ENCODE assay signal across 11 cellular contexts in the genomic region with DNA sequence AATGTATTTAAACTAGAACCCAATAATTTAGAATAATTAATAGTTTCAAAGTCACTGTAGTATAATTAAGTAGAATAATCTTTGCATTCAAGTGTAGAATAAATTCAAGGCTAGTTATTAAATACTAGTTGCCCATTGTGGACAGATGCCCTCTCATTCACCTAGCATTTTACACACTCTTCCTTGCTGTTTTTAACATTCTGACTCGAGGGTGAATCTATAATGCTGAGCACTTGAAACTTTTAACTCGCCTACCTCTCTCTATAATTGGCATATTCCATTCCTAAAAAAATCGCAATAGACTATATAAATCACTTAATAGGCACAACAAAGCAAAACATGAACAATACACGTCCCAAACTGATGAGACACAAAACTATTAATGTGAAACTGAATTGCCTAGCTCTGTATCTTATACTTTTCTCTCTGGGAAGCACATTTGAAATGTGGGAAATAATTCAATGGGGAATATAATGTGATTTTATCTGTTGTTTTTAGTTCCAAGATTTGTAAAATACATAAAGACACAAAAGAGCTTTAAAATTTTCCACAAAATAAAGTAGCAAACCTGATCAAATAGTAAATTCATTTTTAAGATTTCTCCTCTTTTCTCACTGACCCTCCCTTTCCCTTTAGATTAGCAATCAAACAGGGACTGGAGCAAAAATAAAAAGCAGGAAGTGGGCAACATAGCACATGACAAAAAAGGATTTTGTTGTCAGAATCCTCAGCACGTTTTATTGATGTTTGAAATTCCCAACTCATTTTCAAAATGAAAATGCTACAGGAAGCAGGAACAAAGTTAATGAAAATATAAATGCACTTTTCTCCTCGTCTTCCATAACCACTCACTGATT.
A peak's percentile ranks its signal among the peaks of the same experiment; 100 is the strongest.
DNase-seq lines count a peak whose midpoint lies in the region; ATAC-seq, FAIRE-seq and TF ChIP-seq lines count a peak whose summit lies in the region.
"Had no signal": no experiment of that assay in that cellular context is flagged by ENCODE, and none has a peak within 500 bp of the region (broad histone marks: within the 10 kb centered on the region; RNA-seq: fewer than 3 reads in every experiment).

No MANE protein-coding gene starts in this region.

- H3K4me1 Mint-ChIP-seq in activated naive CD8-positive, alpha-beta T cell treated with anti-CD3 and anti-CD28 coated beads, Interleukin-2, amount 10 ng/mL, durations not matched to agents 7 days and 5 days: peaks cover 2% of the 10 kb centered on the region
- H3K4me1 Mint-ChIP-seq in activated naive CD8-positive, alpha-beta T cell treated with anti-CD3 and anti-CD28 coated beads for 36 hours: no peaks in the 10 kb centered on the region

- in situ Hi-C loops in transverse colon (cut with MboI; ENCODE audit: low pct_ligation_motif_present in 1 of 4, low pct_unique_long_range_greater_than_20kb in 1 of 4, low sequenced_read_pairs in 3 of 4): no loop called here

- H3K27me3 Mint-ChIP-seq in activated naive CD8-positive, alpha-beta T cell treated with anti-CD3 and anti-CD28 coated beads, Interleukin-2, amount 10 ng/mL, durations not matched to agents 7 days and 5 days: peaks cover 6% of the 10 kb centered on the region
- H3K27me3 Mint-ChIP-seq in activated naive CD8-positive, alpha-beta T cell treated with anti-CD3 and anti-CD28 coated beads for 36 hours: peaks cover 25% of the 10 kb centered on the region

- H3K27me3 ChIP-seq in RWPE2 (ENCODE audit: insufficient read depth, poor library complexity, severe bottlenecking) (no peaks in the 10 kb centered on the region), transverse colon (no peaks in the 10 kb centered on the region)
- H3K27me3 ChIP-seq: adrenal gland had no signal

- H3K4me3 Mint-ChIP-seq in activated naive CD8-positive, alpha-beta T cell treated with anti-CD3 and anti-CD28 coated beads, Interleukin-2, amount 10 ng/mL, durations not matched to agents 7 days and 5 days: peak overlapping the region; percentile 48
- no peak overlapping the region for H3K4me3 Mint-ChIP-seq in activated naive CD8-positive, alpha-beta T cell treated with anti-CD3 and anti-CD28 coated beads for 36 hours

- H3K36me3 ChIP-seq in RWPE2 (ENCODE audit: low read depth): no peaks in the 10 kb centered on the region
- H3K36me3 ChIP-seq in kidney (ENCODE audit: control insufficient read depth in 1 of 2, insufficient read depth in 2 of 2, low read length in 2 of 2): no peaks in the 10 kb centered on the region
- no peaks in the 10 kb centered on the region for H3K36me3 ChIP-seq in transverse colon
- H3K36me3 ChIP-seq: adrenal gland had no signal

- no peak for DNase-seq in activated naive CD8-positive, alpha-beta T cell treated with anti-CD3 and anti-CD28 coated beads, Interleukin-2, amount 10 ng/mL, durations not matched to agents 7 days and 5 days
- DNase-seq in activated naive CD8-positive, alpha-beta T cell treated with anti-CD3 and anti-CD28 coated beads for 36 hours: no peak
- no peak for DNase-seq in RWPE2 (ENCODE audit: low spot score)
- no peak for DNase-seq in kidney
- no peak for DNase-seq in transverse colon
- no peak for DNase-seq in midbrain (lab: John Stamatoyannopoulos, UW)
- DNase-seq in stimulated activated CD4-positive, alpha-beta T cell treated with anti-CD3 and anti-CD28 coated beads, Interleukin-15, amount 100 ng/mL, for 24 hours: no peak
- no peak for DNase-seq in activated naive CD4-positive, alpha-beta T cell (lab: John Stamatoyannopoulos, UW)
- DNase-seq: adrenal gland had no signal

- peaks cover 24% of the 10 kb centered on the region for H3K4me1 ChIP-seq in RWPE2 (ENCODE audit: insufficient read depth, poor library complexity, severe bottlenecking)
- H3K4me1 ChIP-seq in kidney (ENCODE audit: control insufficient read depth in 1 of 2, insufficient read depth in 1 of 2, low read depth in 1 of 2, low read length in 2 of 2): no peaks in the 10 kb centered on the region
- peaks cover 0 to 24% (median 4%) of the 10 kb centered on the region in 4 donors for H3K4me1 ChIP-seq in transverse colon

- H3K9ac ChIP-seq in kidney (ENCODE audit: low read length in 2 of 2): no peak overlapping the region

- TF ChIP-seq CTCF in RWPE2 (IDR thresholded peaks at IDR 0.05; ENCODE audit: poor library complexity, severe bottlenecking): no peak
- TF ChIP-seq CTCF in kidney (IDR thresholded peaks at IDR 0.05; ENCODE audit: borderline replicate concordance, extremely low read depth, insufficient read depth): no peak
- TF ChIP-seq CTCF in transverse colon (IDR thresholded peaks at IDR 0.05): no peak

- H3K27ac Mint-ChIP-seq in activated naive CD8-positive, alpha-beta T cell treated with anti-CD3 and anti-CD28 coated beads, Interleukin-2, amount 10 ng/mL, durations not matched to agents 7 days and 5 days: no peak overlapping the region
- no peak overlapping the region for H3K27ac Mint-ChIP-seq in activated naive CD8-positive, alpha-beta T cell treated with anti-CD3 and anti-CD28 coated beads for 36 hours

- TF ChIP-seq POLR2A in transverse colon (IDR thresholded peaks at IDR 0.05): no peak

- no peaks in the 10 kb centered on the region for H3K9me3 ChIP-seq in RWPE2 (ENCODE audit: severe bottlenecking)
- no peaks in the 10 kb centered on the region for H3K9me3 ChIP-seq in kidney (ENCODE audit: control insufficient read depth in 1 of 2, low read length in 2 of 2)
- no peaks in the 10 kb centered on the region for H3K9me3 ChIP-seq in transverse colon
- H3K9me3 ChIP-seq: adrenal gland had no signal

- POLR2A ChIA-PET in activated naive CD8-positive, alpha-beta T cell treated with anti-CD3 and anti-CD28 coated beads, Interleukin-2, amount 10 ng/mL, durations not matched to agents 7 days and 5 days (lab: Charles Lee): no interaction called here

- no peak for TF ChIP-seq EP300 in transverse colon (IDR thresholded peaks at IDR 0.05; ENCODE audit: low read depth)

- FAIRE-seq in kidney (lab: Jason Lieb, UNC): peak; percentile 15
- FAIRE-seq: A204.1, TTC549 had no signal

- intact Hi-C loops in kidney (cut with DNase I) (no loop called here), transverse colon (cut with DNase I; ENCODE audit: low total_unique reads) (no loop called here)

- H3K4me3 ChIP-seq in RWPE2 (ENCODE audit: severe bottlenecking): peak overlapping the region; percentile 16
- H3K4me3 ChIP-seq in kidney (ENCODE audit: low read length in 2 of 2): peak overlapping the region; percentile 48 to 50
- peak overlapping the region in 3 of 4 donors; percentile 8 to 39 (median 15) for H3K4me3 ChIP-seq in transverse colon

- ATAC-seq in activated naive CD8-positive, alpha-beta T cell treated with anti-CD3 and anti-CD28 coated beads, Interleukin-2, amount 10 ng/mL, durations not matched to agents 7 days and 5 days (ENCODE audit: low read depth): no peak
- peak; percentile 33; the same call in 2 of the 3 replicates for ATAC-seq in RWPE2 (ENCODE audit: low read depth)

- no peaks in the 10 kb centered on the region for H3K9me3 Mint-ChIP-seq in activated naive CD8-positive, alpha-beta T cell treated with anti-CD3 and anti-CD28 coated beads, Interleukin-2, amount 10 ng/mL, durations not matched to agents 7 days and 5 days
- peaks cover 2% of the 10 kb centered on the region for H3K9me3 Mint-ChIP-seq in activated naive CD8-positive, alpha-beta T cell treated with anti-CD3 and anti-CD28 coated beads for 36 hours

- H3K27ac ChIP-seq in RWPE2 (ENCODE audit: poor library complexity, severe bottlenecking) (peak overlapping the region; percentile 58), kidney (ENCODE audit: low read depth in 2 of 2, low read length in 2 of 2) (peak overlapping the region in 1 of 2 donors; percentile 33), transverse colon (peak overlapping the region in 3 of 4 donors; percentile 55 to 66 (median 55))
- H3K27ac ChIP-seq: adrenal gland had no signal

- 53 to 56% methylated on average over 6 of the region's 6 CpGs for WGBS in transverse colon (ENCODE audit: low coverage in 1 of 2), 2 donors

- no peaks in the 10 kb centered on the region for H3K36me3 Mint-ChIP-seq in activated naive CD8-positive, alpha-beta T cell treated with anti-CD3 and anti-CD28 coated beads, Interleukin-2, amount 10 ng/mL, durations not matched to agents 7 days and 5 days
- no peaks in the 10 kb centered on the region for H3K36me3 Mint-ChIP-seq in activated naive CD8-positive, alpha-beta T cell treated with anti-CD3 and anti-CD28 coated beads for 36 hours
